In the genomic region with DNA sequence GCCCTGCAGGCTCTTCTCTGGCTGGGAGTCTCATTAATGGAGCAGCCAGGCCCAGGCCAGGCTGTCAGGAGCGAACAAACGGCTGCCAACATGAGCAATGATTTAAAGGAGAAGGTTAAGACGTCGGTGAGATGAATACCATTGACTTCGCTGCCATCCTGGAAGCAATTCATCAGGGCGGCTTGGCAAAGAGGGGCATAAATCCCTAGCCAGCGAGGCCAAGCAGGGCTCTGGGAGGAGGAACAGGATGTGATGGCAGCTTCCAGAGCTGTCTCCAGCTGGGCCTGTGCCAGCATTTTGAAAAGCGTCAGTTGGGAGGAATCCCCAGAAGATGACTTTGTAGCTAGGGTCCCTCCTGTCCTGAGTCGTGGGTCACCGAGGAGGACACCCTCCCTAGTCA, we compare ENCODE assay signal across 21 cellular contexts.
"Had no signal": no experiment of that assay in that cellular context is flagged by ENCODE, and none has a peak within 500 bp of the region (broad histone marks: within the 10 kb centered on the region; RNA-seq: fewer than 3 reads in every experiment).

No MANE protein-coding gene starts in this region.

- H3K27ac ChIP-seq: brain microvascular endothelial cell, coronary artery, esophagus muscularis mucosa, gastroesophageal sphincter, stomach had no signal

- H3K36me3 ChIP-seq: brain microvascular endothelial cell, esophagus muscularis mucosa, gastroesophageal sphincter, heart right ventricle, stomach had no signal

- H3K4me3 Mint-ChIP-seq: activated CD8-positive, alpha-beta T cell treated with anti-CD3 and anti-CD28 coated beads, Interleukin-2, amount 10 ng/mL, durations not matched to agents 7 days and 5 days; activated naive CD4-positive, alpha-beta T cell treated with anti-CD3 and anti-CD28 coated beads for 36 hours; activated T-cell treated with anti-CD3 and anti-CD28 coated beads, Interleukin-2, amount 50 U/mL, for 24 hours; memory B cell; T-helper 2 cell treated with Interferon-gamma antibody and Interleukin-4, amounts not matched to agents 5 μg/mL and 100 μg/mL, for 36 hours; type B pancreatic cell had no signal

- H3K36me3 Mint-ChIP-seq: memory B cell; naive thymus-derived CD4-positive, alpha-beta T cell; type B pancreatic cell had no signal

- H3K27ac Mint-ChIP-seq: activated CD8-positive, alpha-beta T cell treated with anti-CD3 and anti-CD28 coated beads, Interleukin-2, amount 10 ng/mL, durations not matched to agents 7 days and 5 days; activated naive CD4-positive, alpha-beta T cell treated with anti-CD3 and anti-CD28 coated beads for 36 hours; activated T-cell treated with anti-CD3 and anti-CD28 coated beads, Interleukin-2, amount 50 U/mL, for 24 hours; memory B cell; naive thymus-derived CD4-positive, alpha-beta T cell; T-helper 2 cell treated with Interferon-gamma antibody and Interleukin-4, amounts not matched to agents 5 μg/mL and 100 μg/mL, for 36 hours; type B pancreatic cell had no signal

- H3K9me3 ChIP-seq: esophagus muscularis mucosa, gastroesophageal sphincter, heart right ventricle, mucosa of descending colon, stomach had no signal

- DNase-seq: activated CD4-positive, alpha-beta T cell treated with anti-CD3 and anti-CD28 coated beads for 48 hours; activated CD8-positive, alpha-beta T cell treated with anti-CD3 and anti-CD28 coated beads, Interleukin-2, amount 10 ng/mL, durations not matched to agents 7 days and 5 days; activated naive CD4-positive, alpha-beta T cell treated with anti-CD3 and anti-CD28 coated beads for 36 hours; activated T-cell treated with anti-CD3 and anti-CD28 coated beads, Interleukin-2, amount 50 U/mL, for 24 hours; brain microvascular endothelial cell; central memory CD4-positive, alpha-beta T cell; effector CD4-positive, alpha-beta T cell; heart right ventricle; left ventricle myocardium superior; mucosa of descending colon; naive thymus-derived CD4-positive, alpha-beta T cell; stimulated activated CD4-positive, alpha-beta T cell treated with anti-CD3 and anti-CD28 coated beads, Interleukin-15, amount 100 ng/mL, for 24 hours; stimulated activated CD4-positive, alpha-beta T cell treated with anti-CD3 and anti-CD28 coated beads, Interleukin-2, amount 100 ng/mL, for 48 hours; stomach had no signal

- H3K4me3 ChIP-seq: coronary artery, esophagus muscularis mucosa, gastroesophageal sphincter, heart right ventricle, mucosa of descending colon, skin epidermis, stomach had no signal

- H3K27me3 ChIP-seq: brain microvascular endothelial cell, gastroesophageal sphincter had no signal

- H3K9me3 Mint-ChIP-seq: activated naive CD4-positive, alpha-beta T cell treated with anti-CD3 and anti-CD28 coated beads for 36 hours; activated T-cell treated with anti-CD3 and anti-CD28 coated beads, Interleukin-2, amount 50 U/mL, for 24 hours; memory B cell; T-helper 2 cell treated with Interferon-gamma antibody and Interleukin-4, amounts not matched to agents 5 μg/mL and 100 μg/mL, for 36 hours; type B pancreatic cell had no signal
